Comparison of ENCODE assay signal across 23 cellular contexts in genomic region chr2:140528982-140529381, GRCh38.
A peak's percentile ranks its signal among the peaks of the same experiment; 100 is the strongest.
DNase-seq lines count a peak whose midpoint lies in the region; ATAC-seq, FAIRE-seq and TF ChIP-seq lines count a peak whose summit lies in the region.
"Had no signal": no experiment of that assay in that cellular context is flagged by ENCODE, and none has a peak within 500 bp of the region (broad histone marks: within the 10 kb centered on the region; RNA-seq: fewer than 3 reads in every experiment).

No MANE protein-coding gene starts in this region.

- TF ChIP-seq EP300 in A549 (IDR thresholded peaks at IDR 0.05): no peak

- no peaks in the 10 kb centered on the region for H3K36me3 Mint-ChIP-seq in activated naive CD4-positive, alpha-beta T cell treated with anti-CD3 and anti-CD28 coated beads, Interleukin-2, amount 10 ng/mL, durations not matched to agents 7 days and 5 days
- H3K36me3 Mint-ChIP-seq: CD4-positive, alpha-beta memory T cell had no signal

- no peak for TF ChIP-seq CTCF in A549 (IDR thresholded peaks at IDR 0.05)
- no peak for TF ChIP-seq CTCF in choroid plexus epithelial cell (conservative IDR thresholded peaks at IDR 0.05; ENCODE audit: low read depth, low read length)
- no peak for TF ChIP-seq CTCF in lower lobe of right lung (IDR thresholded peaks at IDR 0.05)

- H3K4me3 Mint-ChIP-seq in activated naive CD4-positive, alpha-beta T cell treated with anti-CD3 and anti-CD28 coated beads, Interleukin-2, amount 10 ng/mL, durations not matched to agents 7 days and 5 days: no peak overlapping the region
- H3K4me3 Mint-ChIP-seq: CD4-positive, alpha-beta memory T cell had no signal

- no peaks in the 10 kb centered on the region for H3K9me3 ChIP-seq in A549
- H3K9me3 ChIP-seq in lower lobe of right lung: no peaks in the 10 kb centered on the region
- H3K9me3 ChIP-seq: BE2C had no signal

- no peak for TF ChIP-seq RAD21 in A549 (conservative IDR thresholded peaks at IDR 0.05 in 1 of 2, IDR thresholded peaks at IDR 0.05 in 1 of 2)

- no peak for TF ChIP-seq POLR2A in A549 (IDR thresholded peaks at IDR 0.05; ENCODE audit: low read length)

- no peaks in the 10 kb centered on the region for H3K36me3 ChIP-seq in lower lobe of right lung
- H3K36me3 ChIP-seq: BE2C had no signal

- H3K4me1 Mint-ChIP-seq in activated naive CD4-positive, alpha-beta T cell treated with anti-CD3 and anti-CD28 coated beads, Interleukin-2, amount 10 ng/mL, durations not matched to agents 7 days and 5 days: no peaks in the 10 kb centered on the region
- H3K4me1 Mint-ChIP-seq: CD4-positive, alpha-beta memory T cell had no signal

- no peak for ATAC-seq in A549
- no peak for ATAC-seq in lower lobe of right lung

- no peak for DNase-seq in A549 (ENCODE audit: low read depth in 1 of 2, low spot score in 1 of 2)
- DNase-seq in ELR (ENCODE audit: low read depth): peak; percentile 48
- peak; percentile 76 for DNase-seq in OCI-M1 (lab: John Stamatoyannopoulos, UW)
- DNase-seq in choroid plexus epithelial cell (ENCODE audit: low read depth): peak; percentile 9
- no peak for DNase-seq in posterior vena cava (ENCODE audit: low spot score)
- no peak for DNase-seq in lower lobe of right lung
- no peak for DNase-seq in SIG-M5 (lab: John Stamatoyannopoulos, UW)
- DNase-seq in activated naive CD4-positive, alpha-beta T cell treated with anti-CD3 and anti-CD28 coated beads, Interleukin-2, amount 10 ng/mL, durations not matched to agents 7 days and 5 days: no peak
- DNase-seq: ACHN; BE2C; CD4-positive, alpha-beta memory T cell; DMS153; DMS79 treated with DMSO at 0.1 percent for 48 hours; GF-D8; GOT3; HCEC 1CT; IMR-90; KBM-7 had no signal

- 26% methylated on average over 2 of the region's 2 CpGs for WGBS in A549 (ENCODE audit: missing lambda C conversion rate)

- CTCF ChIA-PET in A549 (lab: Yijun Ruan, JAX): interaction anchor here (1.7 kb wide), 1 partner anchor 10 kb away, joined by 4 read pairs; no protein-coding TSS in a partner anchor
- CTCF ChIA-PET in activated naive CD4-positive, alpha-beta T cell treated with anti-CD3 and anti-CD28 coated beads, Interleukin-2, amount 10 ng/mL, durations not matched to agents 7 days and 5 days (lab: Charles Lee): no interaction called here

- POLR2A ChIA-PET in A549 (lab: Yijun Ruan, JAX): no interaction called here

- no peak overlapping the region for H3K27ac Mint-ChIP-seq in activated naive CD4-positive, alpha-beta T cell treated with anti-CD3 and anti-CD28 coated beads, Interleukin-2, amount 10 ng/mL, durations not matched to agents 7 days and 5 days
- H3K27ac Mint-ChIP-seq: CD4-positive, alpha-beta memory T cell had no signal

- H3K27ac ChIP-seq in A549: peak overlapping the region in 1 of 2 experiments; percentile 17; a peak in 1 of 6 replicates
- no peak overlapping the region for H3K27ac ChIP-seq in lower lobe of right lung
- H3K27ac ChIP-seq: 22Rv1, C4-2B, HL-60 had no signal

- intact Hi-C loops in posterior vena cava (cut with DNase I) (no loop called here), lower lobe of right lung (cut with DNase I) (no loop called here)

- no peaks in the 10 kb centered on the region for H3K27me3 ChIP-seq in lower lobe of right lung (ENCODE audit: low read depth)
- H3K27me3 ChIP-seq: BE2C had no signal

- H3K4me3 ChIP-seq in A549 (no peak overlapping the region), choroid plexus epithelial cell (ENCODE audit: low read depth, low read length) (no peak overlapping the region), lower lobe of right lung (no peak overlapping the region)

- H3K27me3 Mint-ChIP-seq in activated naive CD4-positive, alpha-beta T cell treated with anti-CD3 and anti-CD28 coated beads, Interleukin-2, amount 10 ng/mL, durations not matched to agents 7 days and 5 days: no peaks in the 10 kb centered on the region
- H3K27me3 Mint-ChIP-seq: CD4-positive, alpha-beta memory T cell had no signal

- H3K4me2 ChIP-seq in A549: peak overlapping the region; percentile 46

- H3K9me3 Mint-ChIP-seq in activated naive CD4-positive, alpha-beta T cell treated with anti-CD3 and anti-CD28 coated beads, Interleukin-2, amount 10 ng/mL, durations not matched to agents 7 days and 5 days: peaks cover 10% of the 10 kb centered on the region

- H3K4me1 ChIP-seq in A549: 0 out of 3 replicates have a peak, but pooled peaks cover 6% of the 10 kb centered on the region
- H3K4me1 ChIP-seq in lower lobe of right lung: no peaks in the 10 kb centered on the region
- H3K4me1 ChIP-seq: BE2C had no signal

- no peak for FAIRE-seq in A549 (lab: Jason Lieb, UNC)
- FAIRE-seq: D721Med, GM19239 had no signal

TF ChIP-seq in A549, 52 proteins besides CTCF, POLR2A, EP300 and RAD21:
- TF ChIP-seq HEYL (CRISPR knock-in tag; IDR thresholded peaks at IDR 0.05) (no peak), SMC3 (IDR thresholded peaks at IDR 0.05) (no peak), POLR2AphosphoS2 (conservative IDR thresholded peaks at IDR 0.05; ENCODE audit: low read length) (no peak), KDM5A (IDR thresholded peaks at IDR 0.05) (no peak), USF2 (IDR thresholded peaks at IDR 0.05) (no peak), JUN (IDR thresholded peaks at IDR 0.05) (no peak), E2F6 (IDR thresholded peaks at IDR 0.05; ENCODE audit: borderline replicate concordance, low read depth) (no peak), ELK1 (IDR thresholded peaks at IDR 0.05; ENCODE audit: low read depth, low read length) (no peak), FOXS1 (CRISPR knock-in tag; IDR thresholded peaks at IDR 0.05) (no peak), MAZ (IDR thresholded peaks at IDR 0.05; ENCODE audit: borderline replicate concordance, low read depth, low read length) (no peak), KDM1A (IDR thresholded peaks at IDR 0.05; ENCODE audit: low read depth) (no peak), RCOR1 (IDR thresholded peaks at IDR 0.05; ENCODE audit: low read depth, low read length) (no peak), ZC3H11A (IDR thresholded peaks at IDR 0.05) (no peak), CEBPB (IDR thresholded peaks at IDR 0.05) (no peak), GATA3 (IDR thresholded peaks at IDR 0.05; ENCODE audit: borderline replicate concordance) (no peak), FOSB (CRISPR knock-in tag; IDR thresholded peaks at IDR 0.05) (no peak), EHF (CRISPR knock-in tag; IDR thresholded peaks at IDR 0.05) (no peak), PHF8 (IDR thresholded peaks at IDR 0.05; ENCODE audit: borderline replicate concordance, low read depth) (no peak), HMGXB4 (CRISPR knock-in tag; IDR thresholded peaks at IDR 0.05; ENCODE audit: borderline replicate concordance) (no peak), TFCP2L1 (CRISPR knock-in tag; IDR thresholded peaks at IDR 0.05) (no peak)

Comparison
In these comparisons a context has a peak if more than half of its experiments do, and no peak if none do; other contexts are left out.
1. DNase-seq: peak in ELR (single experiment), OCI-M1 (single experiment) and choroid plexus epithelial cell (single experiment); none in A549 (0 of 2), posterior vena cava (single experiment), lower lobe of right lung (single experiment), SIG-M5 (single experiment) and activated naive CD4-positive, alpha-beta T cell treated with anti-CD3 and anti-CD28 coated beads, Interleukin-2, amount 10 ng/mL, durations not matched to agents 7 days and 5 days (single experiment).